ENCODE assay signal across 37 cellular contexts in the genomic region with DNA sequence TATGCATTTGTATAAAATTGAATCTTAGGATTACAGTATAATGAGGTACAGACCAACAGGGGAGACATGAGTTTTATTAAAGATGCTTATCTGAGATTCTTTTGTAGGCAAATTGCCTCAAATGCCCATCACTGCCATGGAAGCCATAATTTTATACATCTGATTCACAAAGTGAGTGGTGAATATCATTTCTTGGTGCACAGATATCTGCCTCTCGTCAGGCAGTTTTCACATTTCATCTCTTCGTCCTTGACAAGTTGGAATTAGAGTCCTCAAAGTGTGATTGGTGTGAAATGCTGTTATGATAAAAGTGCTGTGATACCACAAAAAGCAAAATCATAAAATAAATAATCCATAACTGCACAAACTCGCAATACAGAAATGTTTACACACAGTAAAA.
"Had no signal": no experiment of that assay in that cellular context is flagged by ENCODE, and none has a peak within 500 bp of the region (broad histone marks: within the 10 kb centered on the region; RNA-seq: fewer than 3 reads in every experiment).

No MANE protein-coding gene starts in this region.

- H3K4me3 ChIP-seq: adrenal gland, ascending aorta, body of pancreas, breast epithelium, cardiac muscle cell had no signal

- H3K27ac Mint-ChIP-seq: activated naive CD4-positive, alpha-beta T cell treated with anti-CD3 and anti-CD28 coated beads for 36 hours; activated naive CD4-positive, alpha-beta T cell treated with anti-CD3 and anti-CD28 coated beads, Interleukin-2, amount 10 ng/mL, durations not matched to agents 7 days and 5 days; activated naive CD4-positive, alpha-beta T cell treated with anti-CD3 and anti-CD28 coated beads, Interleukin-2, amount 50 U/mL, for 24 hours; activated naive CD4-positive, alpha-beta T cell treated with anti-CD3 and anti-CD28 coated beads, Interleukin-2, amount 50 U/mL, for 72 hours; activated naive CD8-positive, alpha-beta T cell; activated naive CD8-positive, alpha-beta T cell treated with anti-CD3 and anti-CD28 coated beads for 36 hours; activated naive CD8-positive, alpha-beta T cell treated with anti-CD3 and anti-CD28 coated beads, Interleukin-2, amount 10 ng/mL, durations not matched to agents 7 days and 5 days; activated T-cell treated with anti-CD3 and anti-CD28 coated beads, Interleukin-2, amount 50 U/mL, for 24 hours; activated T-cell treated with anti-CD3 and anti-CD28 coated beads, Interleukin-2, amount 50 U/mL, for 72 hours; activated T-helper 1 cell treated with anti-CD3 and anti-CD28 coated beads, Interleukin-12 subunit alpha, Interleukin-12 subunit beta, Interleukin-2, Interleukin-4 antibody, amounts not matched to agents 30 ng/mL and 10 ng/mL and 1 ng/mL, durations not matched to agents 14 hours and 24 hours and 36 hours; activated T-helper 17 cell treated with anti-CD3 and anti-CD28 coated beads, Interleukin-2, amount 50 U/mL, for 72 hours; activated T-helper 2 cell treated with anti-CD3 and anti-CD28 coated beads, Interferon-gamma antibody, Interleukin-2, Interleukin-4, amounts not matched to agents 10 μg/mL and 5 μg/mL and 100 μg/mL, durations not matched to agents 14 hours and 24 hours and 36 hours; brain had no signal

- H3K27ac ChIP-seq: adrenal gland, ascending aorta, body of pancreas, brain microvascular endothelial cell, breast epithelium, cardiac muscle cell had no signal

- H3K4me3 Mint-ChIP-seq: activated naive CD4-positive, alpha-beta T cell treated with anti-CD3 and anti-CD28 coated beads for 36 hours; activated naive CD4-positive, alpha-beta T cell treated with anti-CD3 and anti-CD28 coated beads, Interleukin-2, amount 10 ng/mL, durations not matched to agents 7 days and 5 days; activated naive CD4-positive, alpha-beta T cell treated with anti-CD3 and anti-CD28 coated beads, Interleukin-2, amount 50 U/mL, for 24 hours; activated naive CD8-positive, alpha-beta T cell; activated naive CD8-positive, alpha-beta T cell treated with anti-CD3 and anti-CD28 coated beads for 36 hours; activated naive CD8-positive, alpha-beta T cell treated with anti-CD3 and anti-CD28 coated beads, Interleukin-2, amount 10 ng/mL, durations not matched to agents 7 days and 5 days; activated T-cell treated with anti-CD3 and anti-CD28 coated beads, Interleukin-2, amount 50 U/mL, for 24 hours; activated T-cell treated with anti-CD3 and anti-CD28 coated beads, Interleukin-2, amount 50 U/mL, for 4 hours; activated T-cell treated with anti-CD3 and anti-CD28 coated beads, Interleukin-2, amount 50 U/mL, for 72 hours; activated T-helper 1 cell treated with anti-CD3 and anti-CD28 coated beads, Interleukin-12 subunit alpha, Interleukin-12 subunit beta, Interleukin-2, Interleukin-4 antibody, amounts not matched to agents 30 ng/mL and 10 ng/mL and 1 ng/mL, durations not matched to agents 14 hours and 24 hours and 36 hours; activated T-helper 17 cell treated with anti-CD3 and anti-CD28 coated beads, Interleukin-2, amount 50 U/mL, for 72 hours; brain; central memory CD8-positive, alpha-beta T cell had no signal

- H3K4me1 Mint-ChIP-seq: activated naive CD4-positive, alpha-beta T cell treated with anti-CD3 and anti-CD28 coated beads, Interleukin-2, amount 10 ng/mL, durations not matched to agents 7 days and 5 days; activated naive CD4-positive, alpha-beta T cell treated with anti-CD3 and anti-CD28 coated beads, Interleukin-2, amount 50 U/mL, for 24 hours; activated naive CD8-positive, alpha-beta T cell treated with anti-CD3 and anti-CD28 coated beads for 36 hours; activated naive CD8-positive, alpha-beta T cell treated with anti-CD3 and anti-CD28 coated beads, Interleukin-2, amount 10 ng/mL, durations not matched to agents 7 days and 5 days; activated T-helper 17 cell treated with anti-CD3 and anti-CD28 coated beads, Interleukin-2, amount 50 U/mL, for 72 hours; brain; central memory CD8-positive, alpha-beta T cell had no signal

- H3K9me3 ChIP-seq: adrenal gland, ascending aorta, body of pancreas, breast epithelium had no signal

- ATAC-seq: activated naive CD4-positive, alpha-beta T cell treated with anti-CD3 and anti-CD28 coated beads, Interleukin-2, amount 50 U/mL, for 72 hours; activated T-cell treated with anti-CD3 and anti-CD28 coated beads, Interleukin-2, amount 50 U/mL, for 4 hours; activated T-cell treated with anti-CD3 and anti-CD28 coated beads, Interleukin-2, amount 50 U/mL, for 72 hours; activated T-helper 17 cell treated with anti-CD3 and anti-CD28 coated beads, Interleukin-2, amount 50 U/mL, for 72 hours; body of pancreas had no signal

- H3K36me3 Mint-ChIP-seq: activated naive CD4-positive, alpha-beta T cell treated with anti-CD3 and anti-CD28 coated beads, Interleukin-2, amount 10 ng/mL, durations not matched to agents 7 days and 5 days; activated naive CD4-positive, alpha-beta T cell treated with anti-CD3 and anti-CD28 coated beads, Interleukin-2, amount 50 U/mL, for 24 hours; activated naive CD4-positive, alpha-beta T cell treated with anti-CD3 and anti-CD28 coated beads, Interleukin-2, amount 50 U/mL, for 72 hours; activated naive CD8-positive, alpha-beta T cell; activated naive CD8-positive, alpha-beta T cell treated with anti-CD3 and anti-CD28 coated beads for 36 hours; activated naive CD8-positive, alpha-beta T cell treated with anti-CD3 and anti-CD28 coated beads, Interleukin-2, amount 10 ng/mL, durations not matched to agents 7 days and 5 days; brain had no signal

- H3K27me3 Mint-ChIP-seq: activated naive CD4-positive, alpha-beta T cell treated with anti-CD3 and anti-CD28 coated beads, Interleukin-2, amount 10 ng/mL, durations not matched to agents 7 days and 5 days; activated naive CD4-positive, alpha-beta T cell treated with anti-CD3 and anti-CD28 coated beads, Interleukin-2, amount 50 U/mL, for 24 hours; activated naive CD8-positive, alpha-beta T cell; activated naive CD8-positive, alpha-beta T cell treated with anti-CD3 and anti-CD28 coated beads for 36 hours; activated naive CD8-positive, alpha-beta T cell treated with anti-CD3 and anti-CD28 coated beads, Interleukin-2, amount 10 ng/mL, durations not matched to agents 7 days and 5 days; activated T-cell treated with anti-CD3 and anti-CD28 coated beads, Interleukin-2, amount 50 U/mL, for 24 hours; activated T-helper 17 cell treated with anti-CD3 and anti-CD28 coated beads, Interleukin-2, amount 50 U/mL, for 72 hours; central memory CD8-positive, alpha-beta T cell had no signal

- DNase-seq: activated effector memory CD4-positive, alpha-beta T cell treated with anti-CD3 and anti-CD28 coated beads, Interleukin-2, amount 50 U/mL, for 16 hours; activated effector memory CD4-positive, alpha-beta T cell treated with Interleukin-2 at 50 U/mL for 16 hours; activated gamma-delta T cell; activated gamma-delta T cell treated with Interleukin-2 at 50 U/mL for 16 hours; activated naive CD4-positive, alpha-beta T cell; activated naive CD4-positive, alpha-beta T cell treated with anti-CD3 and anti-CD28 coated beads for 36 hours; activated naive CD4-positive, alpha-beta T cell treated with anti-CD3 and anti-CD28 coated beads, Interleukin-2, amount 10 ng/mL, durations not matched to agents 7 days and 5 days; activated naive CD4-positive, alpha-beta T cell treated with anti-CD3 and anti-CD28 coated beads, Interleukin-2, amount 50 U/mL, for 16 hours; activated naive CD4-positive, alpha-beta T cell treated with Interleukin-2 at 50 U/mL for 16 hours; activated naive CD8-positive, alpha-beta T cell treated with anti-CD3 and anti-CD28 coated beads for 36 hours; activated naive CD8-positive, alpha-beta T cell treated with anti-CD3 and anti-CD28 coated beads, Interleukin-2, amount 10 ng/mL, durations not matched to agents 7 days and 5 days; activated T-cell treated with anti-CD3 and anti-CD28 coated beads, Interleukin-2, amount 50 U/mL, for 1 hour; activated T-cell treated with anti-CD3 and anti-CD28 coated beads, Interleukin-2, amount 50 U/mL, for 24 hours; activated T-cell treated with anti-CD3 and anti-CD28 coated beads, Interleukin-2, amount 50 U/mL, for 4 hours; activated T-cell treated with anti-CD3 and anti-CD28 coated beads, Interleukin-2, amount 50 U/mL, for 48 hours; activated T-cell treated with anti-CD3 and anti-CD28 coated beads, Interleukin-2, amount 50 U/mL, for 72 hours; adrenal gland; amniotic stem cell; amygdala; anterior cingulate cortex; aorta; body of pancreas; brain microvascular endothelial cell; caudate nucleus; central memory CD4-positive, alpha-beta T cell; cerebellar nuclear complex had no signal

- H3K27me3 ChIP-seq: adrenal gland, ascending aorta, body of pancreas, brain microvascular endothelial cell, breast epithelium, cardiac muscle cell had no signal

- H3K9me3 Mint-ChIP-seq: activated naive CD4-positive, alpha-beta T cell treated with anti-CD3 and anti-CD28 coated beads, Interleukin-2, amount 50 U/mL, for 24 hours; activated naive CD8-positive, alpha-beta T cell treated with anti-CD3 and anti-CD28 coated beads for 36 hours; activated T-helper 17 cell treated with anti-CD3 and anti-CD28 coated beads, Interleukin-2, amount 50 U/mL, for 72 hours; brain had no signal

- H3K36me3 ChIP-seq: adrenal gland, ascending aorta, brain microvascular endothelial cell, breast epithelium, cardiac muscle cell had no signal
